Comparison of ENCODE assay signal across 8 cellular contexts in the genomic region with DNA sequence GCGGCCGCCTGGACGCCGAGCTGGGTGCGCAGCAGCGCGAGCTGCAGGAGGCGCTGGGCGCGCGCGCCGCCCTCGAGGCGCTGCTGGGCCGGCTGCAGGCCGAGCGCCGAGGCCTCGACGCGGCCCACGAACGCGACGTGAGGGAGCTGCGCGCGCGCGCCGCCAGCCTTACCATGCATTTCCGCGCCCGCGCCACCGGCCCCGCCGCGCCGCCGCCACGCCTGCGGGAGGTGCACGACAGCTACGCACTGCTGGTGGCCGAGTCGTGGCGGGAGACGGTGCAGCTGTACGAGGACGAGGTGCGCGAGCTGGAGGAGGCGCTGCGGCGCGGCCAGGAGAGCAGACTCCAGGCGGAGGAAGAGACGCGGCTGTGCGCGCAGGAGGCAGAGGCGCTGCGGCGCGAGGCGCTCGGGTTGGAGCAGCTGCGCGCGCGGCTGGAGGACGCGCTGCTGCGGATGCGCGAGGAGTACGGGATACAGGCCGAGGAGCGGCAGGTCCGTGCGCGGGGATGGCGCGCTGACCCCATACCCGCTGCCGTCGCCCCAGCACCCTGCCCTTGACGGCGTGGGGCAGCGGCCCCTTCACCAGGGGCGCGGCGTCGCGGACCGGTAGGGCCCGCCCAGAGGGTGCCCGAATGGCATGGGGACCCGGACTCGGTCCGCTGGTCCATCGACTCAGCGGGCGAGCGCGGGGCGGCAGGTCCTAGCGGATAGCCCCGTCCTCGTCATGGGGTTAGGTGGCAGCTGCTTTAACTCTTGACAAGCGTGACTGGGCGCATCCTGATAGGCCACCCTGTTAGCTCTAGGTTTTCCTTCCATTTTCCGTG. TPM values are rescaled to one million over a fixed set of nuclear protein-coding genes. Genes with fewer than 3 reads are reported as not detected.
DNase-seq lines count a peak whose midpoint lies in the region; ATAC-seq and TF ChIP-seq lines count a peak whose summit lies in the region.

No MANE protein-coding gene starts in this region.

- H3K27ac ChIP-seq in naive thymus-derived CD4-positive, alpha-beta T cell (ENCODE audit: low read depth, low read length), result no peak overlapping the region

- H3K4me1 ChIP-seq in naive thymus-derived CD4-positive, alpha-beta T cell (ENCODE audit: control insufficient read depth in 2 of 2, insufficient read depth in 2 of 2, low read length in 2 of 2), result peaks cover 0 to 12% of the 10 kb centered on the region in 2 donors

- peak overlapping the region; percentile 66 for H3K4me3 Mint-ChIP-seq in activated CD4-positive, alpha-beta memory T cell treated with anti-CD3 and anti-CD28 coated beads, Interleukin-2, amount 10 ng/mL, durations not matched to agents 7 days and 5 days
- peak overlapping the region; percentile 10 to 81 (median 72) for H3K4me3 Mint-ChIP-seq in naive thymus-derived CD4-positive, alpha-beta T cell
- peak overlapping the region; percentile 73 for H3K4me3 Mint-ChIP-seq in type B pancreatic cell

- intact Hi-C loops in naive thymus-derived CD4-positive, alpha-beta T cell (cut with micrococcal nuclease), result loop anchor here (1.0 to 10.0 kb wide), 3 partner anchors 108 to 599 kb away; partner anchors contain the start of gene MEF2A (in 1 of the 2)

- H3K27me3 Mint-ChIP-seq in activated CD4-positive, alpha-beta memory T cell treated with anti-CD3 and anti-CD28 coated beads, Interleukin-2, amount 10 ng/mL, durations not matched to agents 7 days and 5 days, result peaks cover 38% of the 10 kb centered on the region
- peaks cover 33 to 54% (median 36%) of the 10 kb centered on the region in 5 donors for H3K27me3 Mint-ChIP-seq in naive thymus-derived CD4-positive, alpha-beta T cell
- peaks cover 62% of the 10 kb centered on the region for H3K27me3 Mint-ChIP-seq in type B pancreatic cell

- H3K27me3 ChIP-seq in naive thymus-derived CD4-positive, alpha-beta T cell (ENCODE audit: control insufficient read depth in 2 of 2, insufficient read depth in 2 of 2, low read length in 2 of 2), result peaks cover 0 to 5% of the 10 kb centered on the region in 2 donors

- DNase-seq in EH (ENCODE audit: low read depth) (peak; percentile 71), KG1 (lab: John Stamatoyannopoulos, UW) (peak; percentile 10), fibroblast of gingiva (ENCODE audit: low read depth) (peak; percentile 65), type B pancreatic cell (ENCODE audit: extremely low spot score, unreplicated experiment) (peak; percentile 73)
- peak; percentile 60 for DNase-seq in activated CD4-positive, alpha-beta memory T cell treated with anti-CD3 and anti-CD28 coated beads, Interleukin-2, amount 10 ng/mL, durations not matched to agents 7 days and 5 days
- DNase-seq in naive thymus-derived CD4-positive, alpha-beta T cell, result peak; percentile 11 to 54 (median 16)

- H3K9me3 Mint-ChIP-seq in activated CD4-positive, alpha-beta memory T cell treated with anti-CD3 and anti-CD28 coated beads, Interleukin-2, amount 10 ng/mL, durations not matched to agents 7 days and 5 days, result no peaks in the 10 kb centered on the region
- no peaks in the 10 kb centered on the region for H3K9me3 Mint-ChIP-seq in naive thymus-derived CD4-positive, alpha-beta T cell
- H3K9me3 Mint-ChIP-seq in type B pancreatic cell, result no peaks in the 10 kb centered on the region

- H3K9me3 ChIP-seq in naive thymus-derived CD4-positive, alpha-beta T cell (ENCODE audit: control insufficient read depth in 2 of 3, low read length in 3 of 3), result no peaks in the 10 kb centered on the region

- TF ChIP-seq CTCF in type B pancreatic cell (conservative IDR thresholded peaks at IDR 0.05), result no peak

- POLR2A ChIA-PET in activated CD4-positive, alpha-beta memory T cell treated with anti-CD3 and anti-CD28 coated beads, Interleukin-2, amount 10 ng/mL, durations not matched to agents 7 days and 5 days (lab: Charles Lee), result interaction anchor here (0.7 kb wide), 1 partner anchor 802 kb away, joined by 3 read pairs; no protein-coding TSS in a partner anchor
- POLR2A ChIA-PET in naive thymus-derived CD4-positive, alpha-beta T cell (lab: Charles Lee), result interaction anchor here (1.0 kb wide), 1 partner anchor 9 kb away, joined by 3 read pairs; no protein-coding TSS in a partner anchor

- CTCF ChIA-PET in activated CD4-positive, alpha-beta memory T cell treated with anti-CD3 and anti-CD28 coated beads, Interleukin-2, amount 10 ng/mL, durations not matched to agents 7 days and 5 days (lab: Charles Lee), result interaction anchor here (0.9 to 2.3 kb wide), 18 partner anchors 12 to 1244 kb away, joined by 3 to 19 read pairs (median 4); partner anchors contain the start of genes IGF1R and LYSMD4
- CTCF ChIA-PET in naive thymus-derived CD4-positive, alpha-beta T cell (lab: Charles Lee), result interaction anchor here (1.1 kb wide), 1 partner anchor 105 kb away, joined by 3 read pairs; no protein-coding TSS in a partner anchor

- ATAC-seq in GM21576 (IDR thresholded peaks at IDR 0.05; ENCODE audit: unreplicated experiment) (peak; percentile 32), HG03025 (IDR thresholded peaks at IDR 0.05; ENCODE audit: low FRiP score, unreplicated experiment) (no peak)
- peak; percentile 44 for ATAC-seq in naive thymus-derived CD4-positive, alpha-beta T cell

- peaks cover 42% of the 10 kb centered on the region for H3K4me1 Mint-ChIP-seq in activated CD4-positive, alpha-beta memory T cell treated with anti-CD3 and anti-CD28 coated beads, Interleukin-2, amount 10 ng/mL, durations not matched to agents 7 days and 5 days
- peaks cover 0 to 29% (median 10%) of the 10 kb centered on the region in 7 donors for H3K4me1 Mint-ChIP-seq in naive thymus-derived CD4-positive, alpha-beta T cell
- H3K4me1 Mint-ChIP-seq in type B pancreatic cell (ENCODE audit: unreplicated experiment), result peaks cover 12% of the 10 kb centered on the region

- peak overlapping the region; percentile 48 for H3K27ac Mint-ChIP-seq in activated CD4-positive, alpha-beta memory T cell treated with anti-CD3 and anti-CD28 coated beads, Interleukin-2, amount 10 ng/mL, durations not matched to agents 7 days and 5 days
- peak overlapping the region in 8 of 9 donors; percentile 7 to 94 (median 66) for H3K27ac Mint-ChIP-seq in naive thymus-derived CD4-positive, alpha-beta T cell
- no peak overlapping the region for H3K27ac Mint-ChIP-seq in type B pancreatic cell

- no peak overlapping the region for H3K4me3 ChIP-seq in naive thymus-derived CD4-positive, alpha-beta T cell (ENCODE audit: low read length)

- no peaks in the 10 kb centered on the region for H3K36me3 ChIP-seq in naive thymus-derived CD4-positive, alpha-beta T cell (ENCODE audit: control insufficient read depth in 2 of 3, insufficient read depth in 3 of 3, low read length in 3 of 3)

- no peaks in the 10 kb centered on the region for H3K36me3 Mint-ChIP-seq in activated CD4-positive, alpha-beta memory T cell treated with anti-CD3 and anti-CD28 coated beads, Interleukin-2, amount 10 ng/mL, durations not matched to agents 7 days and 5 days (ENCODE audit: low read depth)
- H3K36me3 Mint-ChIP-seq in naive thymus-derived CD4-positive, alpha-beta T cell, result no peaks in the 10 kb centered on the region
- H3K36me3 Mint-ChIP-seq in type B pancreatic cell, result no peaks in the 10 kb centered on the region

RNA-seq across cellular contexts. Expression of gene SYNM, which starts 0.8 kb away (rescaled TPM):
- total RNA-seq in activated CD4-positive, alpha-beta memory T cell treated with anti-CD3 and anti-CD28 coated beads, Interleukin-2, amount 10 ng/mL, durations not matched to agents 7 days and 5 days, result 1 to 10 TPM; 5.5 to 5.7 TPM
- 1 to 10 TPM in 4 of 5 experiments, under 1 TPM in 1; 0.53 to 6.0 (median 2.2) TPM for total RNA-seq in naive thymus-derived CD4-positive, alpha-beta T cell
- under 1 TPM; 0.17 to 0.21 TPM for polyA plus RNA-seq in naive thymus-derived CD4-positive, alpha-beta T cell
- total RNA-seq in type B pancreatic cell (ENCODE audit: low replicate concordance), result 2.2 and 4.1 TPM in 2 replicates

Comparison
In these comparisons a context has a peak if more than half of its experiments do, and no peak if none do; other contexts are left out.
1. DNase-seq: peak in every context shown above with its lines; median percentile 73 in type B pancreatic cell; 71 in EH; 65 in fibroblast of gingiva; 60 in activated CD4-positive, alpha-beta memory T cell treated with anti-CD3 and anti-CD28 coated beads, Interleukin-2, amount 10 ng/mL, durations not matched to agents 7 days and 5 days; 16 in naive thymus-derived CD4-positive, alpha-beta T cell; 10 in KG1.